In genomic region chr1:47623174-47623940, GRCh38 we compare ENCODE assay signal across 18 cellular contexts.
DNase-seq lines count a peak whose midpoint lies in the region; ATAC-seq lines count a peak whose summit lies in the region.
"Had no signal": no experiment of that assay in that cellular context is flagged by ENCODE, and none has a peak within 500 bp of the region (broad histone marks: within the 10 kb centered on the region; RNA-seq: fewer than 3 reads in every experiment).

No MANE protein-coding gene starts in this region.

- no peak overlapping the region for H3K27ac Mint-ChIP-seq in stimulated activated memory B cell treated with anti-CD40 and anti-IgM and Interleukin-4, amounts not matched to agents 10 μg/mL and 1 μg/mL and 100 μg/mL, for 72 hours
- H3K27ac Mint-ChIP-seq: CD4-positive, alpha-beta T cell had no signal

- H3K27me3 Mint-ChIP-seq in stimulated activated memory B cell treated with anti-CD40 and anti-IgM and Interleukin-4, amounts not matched to agents 10 μg/mL and 1 μg/mL and 100 μg/mL, for 72 hours = peaks cover 21% of the 10 kb centered on the region

- no peak overlapping the region for H3K4me3 Mint-ChIP-seq in stimulated activated memory B cell treated with anti-CD40 and anti-IgM and Interleukin-4, amounts not matched to agents 10 μg/mL and 1 μg/mL and 100 μg/mL, for 72 hours
- H3K4me3 Mint-ChIP-seq: CD4-positive, alpha-beta T cell had no signal

- H3K36me3 Mint-ChIP-seq in stimulated activated memory B cell treated with anti-CD40 and anti-IgM and Interleukin-4, amounts not matched to agents 10 μg/mL and 1 μg/mL and 100 μg/mL, for 72 hours = no peaks in the 10 kb centered on the region

- peak; percentile 28 for DNase-seq in activated CD8-positive, alpha-beta memory T cell treated with anti-CD3 and anti-CD28 coated beads, Interleukin-2, amount 50 U/mL, for 48 hours
- peak; percentile 22 for DNase-seq in ecto neural progenitor cell (ENCODE audit: low spot score)
- peak; percentile 73 for DNase-seq in mesenteric fat pad (ENCODE audit: low spot score)
- DNase-seq in activated effector memory CD4-positive, alpha-beta T cell treated with Interleukin-2 at 50 U/mL for 16 hours = no peak
- no peak for DNase-seq in hippocampal formation (lab: John Stamatoyannopoulos, UW)
- no peak for DNase-seq in glomerular visceral epithelial cell (ENCODE audit: extremely low spot score)
- no peak for DNase-seq in NCI-H2171 treated with DMSO at 0.1 percent for 48 hours (lab: John Stamatoyannopoulos, UW)
- DNase-seq: CD4-positive, alpha-beta T cell; COR-L47; DMS79; KBM-7; MM.1S; NCI-H1048; NCI-H1436; NCI-H187 treated with DMSO at 0.1 percent for 48 hours; NCI-H2107; NCI-H69 had no signal

- H3K9me3 Mint-ChIP-seq in stimulated activated memory B cell treated with anti-CD40 and anti-IgM and Interleukin-4, amounts not matched to agents 10 μg/mL and 1 μg/mL and 100 μg/mL, for 72 hours = no peaks in the 10 kb centered on the region
- H3K9me3 Mint-ChIP-seq: CD4-positive, alpha-beta T cell had no signal

- H3K4me1 Mint-ChIP-seq in stimulated activated memory B cell treated with anti-CD40 and anti-IgM and Interleukin-4, amounts not matched to agents 10 μg/mL and 1 μg/mL and 100 μg/mL, for 72 hours = no peaks in the 10 kb centered on the region

- peak; percentile 13 for ATAC-seq in stimulated activated memory B cell treated with anti-CD40 and anti-IgM and Interleukin-4, amounts not matched to agents 10 μg/mL and 1 μg/mL and 100 μg/mL, for 72 hours

Comparison
In these comparisons a context has a peak if more than half of its experiments do, and no peak if none do; other contexts are left out.
1. DNase-seq: peak in activated CD8-positive, alpha-beta memory T cell treated with anti-CD3 and anti-CD28 coated beads, Interleukin-2, amount 50 U/mL, for 48 hours (single experiment), ecto neural progenitor cell (single experiment) and mesenteric fat pad (single experiment); none in activated effector memory CD4-positive, alpha-beta T cell treated with Interleukin-2 at 50 U/mL for 16 hours (single experiment), hippocampal formation (0 of 2), glomerular visceral epithelial cell (single experiment) and NCI-H2171 treated with DMSO at 0.1 percent for 48 hours (single experiment).